Comparison of ENCODE assay signal across 8 cellular contexts in genomic region chr22:22201185-22201924, GRCh38. TPM values are rescaled to one million over a fixed set of nuclear protein-coding genes. Genes with fewer than 3 reads are reported as not detected.
DNase-seq lines count a peak whose midpoint lies in the region; ATAC-seq and TF ChIP-seq lines count a peak whose summit lies in the region.

No MANE protein-coding gene starts in this region.

- H3K36me3 Mint-ChIP-seq in chondrocyte (ENCODE audit: low read depth): no peaks in the 10 kb centered on the region
- no peaks in the 10 kb centered on the region for H3K36me3 Mint-ChIP-seq in naive thymus-derived CD4-positive, alpha-beta T cell
- no peaks in the 10 kb centered on the region for H3K36me3 Mint-ChIP-seq in activated CD8-positive, alpha-beta T cell treated with anti-CD3 and anti-CD28 coated beads for 36 hours (ENCODE audit: low read depth)

- H3K27me3 ChIP-seq in naive thymus-derived CD4-positive, alpha-beta T cell (ENCODE audit: control insufficient read depth in 2 of 2, insufficient read depth in 2 of 2, low read length in 2 of 2): no peaks in the 10 kb centered on the region
- no peaks in the 10 kb centered on the region for H3K27me3 ChIP-seq in thyroid gland

- H3K4me1 ChIP-seq in naive thymus-derived CD4-positive, alpha-beta T cell (ENCODE audit: control insufficient read depth in 2 of 2, insufficient read depth in 2 of 2, low read length in 2 of 2): no peaks in the 10 kb centered on the region
- no peaks in the 10 kb centered on the region for H3K4me1 ChIP-seq in thyroid gland

- CTCF ChIA-PET in AG04449 (lab: Yijun Ruan, JAX): interaction anchor here (0.7 to 5.6 kb wide), 23 partner anchors 10 to 263 kb away, joined by 3 to 62 read pairs (median 3); no protein-coding TSS in a partner anchor
- CTCF ChIA-PET in naive thymus-derived CD4-positive, alpha-beta T cell (lab: Charles Lee): interaction anchor here (0.6 to 3.1 kb wide), 7 partner anchors 9 to 146 kb away, joined by 3 to 15 read pairs (median 4); no protein-coding TSS in a partner anchor
- CTCF ChIA-PET in activated CD8-positive, alpha-beta T cell treated with anti-CD3 and anti-CD28 coated beads for 36 hours (lab: Charles Lee): interaction anchor here (0.8 to 12.3 kb wide), 3 partner anchors 9 to 142 kb away, joined by 3 to 227 read pairs (median 3); no protein-coding TSS in a partner anchor

- no peaks in the 10 kb centered on the region for H3K9me3 ChIP-seq in naive thymus-derived CD4-positive, alpha-beta T cell (ENCODE audit: control insufficient read depth in 2 of 3, low read length in 3 of 3)
- no peaks in the 10 kb centered on the region for H3K9me3 ChIP-seq in thyroid gland

- DNase-seq in AG04449 (ENCODE audit: low read depth, low spot score) (no peak), HK-2 (ENCODE audit: unreplicated experiment) (peak; percentile 37), SIG-M5 (lab: John Stamatoyannopoulos, UW) (peak; percentile 3), chondrocyte (ENCODE audit: low spot score) (no peak), thyroid gland (no peak)
- DNase-seq in naive thymus-derived CD4-positive, alpha-beta T cell: peak in 5 of 9 donors; percentile 30 to 66 (median 40)
- no peak for DNase-seq in activated CD8-positive, alpha-beta T cell treated with anti-CD3 and anti-CD28 coated beads for 36 hours

- no peaks in the 10 kb centered on the region for H3K36me3 ChIP-seq in naive thymus-derived CD4-positive, alpha-beta T cell (ENCODE audit: control insufficient read depth in 2 of 3, insufficient read depth in 3 of 3, low read length in 3 of 3)
- H3K36me3 ChIP-seq in thyroid gland: no peaks in the 10 kb centered on the region

- no peak for TF ChIP-seq POLR2A in thyroid gland (IDR thresholded peaks at IDR 0.05)

- POLR2A ChIA-PET in AG04449 (lab: Yijun Ruan, JAX): no interaction called here
- POLR2A ChIA-PET in naive thymus-derived CD4-positive, alpha-beta T cell (lab: Charles Lee): no interaction called here
- POLR2A ChIA-PET in activated CD8-positive, alpha-beta T cell treated with anti-CD3 and anti-CD28 coated beads for 36 hours (lab: Charles Lee): no interaction called here

- H3K9me3 Mint-ChIP-seq in chondrocyte (ENCODE audit: low read depth): no peaks in the 10 kb centered on the region
- peaks cover 0 to 3% (median 0%) of the 10 kb centered on the region in 11 donors for H3K9me3 Mint-ChIP-seq in naive thymus-derived CD4-positive, alpha-beta T cell
- no peaks in the 10 kb centered on the region for H3K9me3 Mint-ChIP-seq in activated CD8-positive, alpha-beta T cell treated with anti-CD3 and anti-CD28 coated beads for 36 hours

- 49 to 60% methylated on average over 6 to 11 of the region's 11 CpGs for WGBS in thyroid gland, 2 donors

- peaks cover 72% of the 10 kb centered on the region for H3K27me3 Mint-ChIP-seq in chondrocyte (ENCODE audit: low read depth)
- H3K27me3 Mint-ChIP-seq in naive thymus-derived CD4-positive, alpha-beta T cell: peaks cover 7 to 34% (median 22%) of the 10 kb centered on the region in 5 donors
- peaks cover 5% of the 10 kb centered on the region for H3K27me3 Mint-ChIP-seq in activated CD8-positive, alpha-beta T cell treated with anti-CD3 and anti-CD28 coated beads for 36 hours

- no peaks in the 10 kb centered on the region for H3K4me1 Mint-ChIP-seq in chondrocyte (ENCODE audit: low read depth)
- peaks cover 0 to 4% (median 0%) of the 10 kb centered on the region in 7 donors for H3K4me1 Mint-ChIP-seq in naive thymus-derived CD4-positive, alpha-beta T cell
- no peaks in the 10 kb centered on the region for H3K4me1 Mint-ChIP-seq in activated CD8-positive, alpha-beta T cell treated with anti-CD3 and anti-CD28 coated beads for 36 hours (ENCODE audit: low read depth)

- TF ChIP-seq CTCF in AG04449 (IDR thresholded peaks at IDR 0.05; ENCODE audit: insufficient read depth, low read length, missing control alignments) (peak; percentile 79), GM12874 (IDR thresholded peaks at IDR 0.05; ENCODE audit: insufficient read depth, low read depth, low read length) (peak; percentile 83), chondrocyte (IDR thresholded peaks at IDR 0.05) (peak; percentile 51), thyroid gland (IDR thresholded peaks at IDR 0.05) (peak in 2 of 6 experiments; percentile 19 to 40)
- TF ChIP-seq CTCF in activated CD8-positive, alpha-beta T cell treated with anti-CD3 and anti-CD28 coated beads for 36 hours (IDR thresholded peaks at IDR 0.05): no peak

- no peak overlapping the region for H3K27ac Mint-ChIP-seq in chondrocyte (ENCODE audit: unreplicated experiment)
- no peak overlapping the region for H3K27ac Mint-ChIP-seq in naive thymus-derived CD4-positive, alpha-beta T cell
- no peak overlapping the region for H3K27ac Mint-ChIP-seq in activated CD8-positive, alpha-beta T cell treated with anti-CD3 and anti-CD28 coated beads for 36 hours

- no peak overlapping the region for H3K4me3 Mint-ChIP-seq in chondrocyte (ENCODE audit: unreplicated experiment)
- no peak overlapping the region for H3K4me3 Mint-ChIP-seq in naive thymus-derived CD4-positive, alpha-beta T cell
- H3K4me3 Mint-ChIP-seq in activated CD8-positive, alpha-beta T cell treated with anti-CD3 and anti-CD28 coated beads for 36 hours: no peak overlapping the region

- no peak overlapping the region for H3K27ac ChIP-seq in naive thymus-derived CD4-positive, alpha-beta T cell (ENCODE audit: low read depth, low read length)
- no peak overlapping the region for H3K27ac ChIP-seq in thyroid gland

- H3K4me3 ChIP-seq in AG04449 (ENCODE audit: low read depth, low read length) (no peak overlapping the region), thyroid gland (replicated peaks in 1 of 3) (no peak overlapping the region)
- H3K4me3 ChIP-seq in naive thymus-derived CD4-positive, alpha-beta T cell (ENCODE audit: low read length): no peak overlapping the region

- intact Hi-C loops in naive thymus-derived CD4-positive, alpha-beta T cell (cut with micrococcal nuclease): no loop called here
- intact Hi-C loops in activated CD8-positive, alpha-beta T cell treated with anti-CD3 and anti-CD28 coated beads for 36 hours (cut with micrococcal nuclease): no loop called here
- intact Hi-C loops in thyroid gland (cut with DNase I): no loop called here

- ATAC-seq in naive thymus-derived CD4-positive, alpha-beta T cell: peak; percentile 54
- no peak for ATAC-seq in activated CD8-positive, alpha-beta T cell treated with anti-CD3 and anti-CD28 coated beads for 36 hours

RNA-seq across cellular contexts. Expression of gene VPREB1, which starts 43.2 kb away (rescaled TPM):
- total RNA-seq in chondrocyte: not detected in 3 replicates
- not detected for total RNA-seq in naive thymus-derived CD4-positive, alpha-beta T cell
- polyA plus RNA-seq in naive thymus-derived CD4-positive, alpha-beta T cell: not detected
- total RNA-seq in activated CD8-positive, alpha-beta T cell treated with anti-CD3 and anti-CD28 coated beads for 36 hours: not detected
- total RNA-seq in thyroid gland: not detected

Comparison
In these comparisons a context has a peak if more than half of its experiments do, and no peak if none do; other contexts are left out.
1. DNase-seq: peak in HK-2 (single experiment), SIG-M5 (single experiment) and naive thymus-derived CD4-positive, alpha-beta T cell (5 of 9); none in AG04449 (single experiment), chondrocyte (single experiment), activated CD8-positive, alpha-beta T cell treated with anti-CD3 and anti-CD28 coated beads for 36 hours (single experiment) and thyroid gland (0 of 2).